Comparison of ENCODE assay signal across 13 cellular contexts in genomic region chr17:1588781-1589585, GRCh38. TPM values are rescaled to one million over a fixed set of nuclear protein-coding genes. Genes with fewer than 3 reads are reported as not detected.
A peak's percentile ranks its signal among the peaks of the same experiment; 100 is the strongest.
DNase-seq lines count a peak whose midpoint lies in the region; ATAC-seq, FAIRE-seq and TF ChIP-seq lines count a peak whose summit lies in the region.
"Had no signal": no experiment of that assay in that cellular context is flagged by ENCODE, and none has a peak within 500 bp of the region (broad histone marks: within the 10 kb centered on the region; RNA-seq: fewer than 3 reads in every experiment).

No MANE protein-coding gene starts in this region.

- TF ChIP-seq CTCF in DND-41 (IDR thresholded peaks at IDR 0.05; ENCODE audit: borderline replicate concordance, extremely low read depth, low read length, poor library complexity, severe bottlenecking) (no peak), OCI-LY1 (IDR thresholded peaks at IDR 0.05; ENCODE audit: low read length) (no peak), fibroblast of mammary gland (conservative IDR thresholded peaks at IDR 0.05; ENCODE audit: control insufficient read depth, insufficient read depth, low read depth, low read length) (no peak), suprapubic skin (IDR thresholded peaks at IDR 0.05) (no peak)

- H3K27ac ChIP-seq in DND-41 (ENCODE audit: low read length), result peak overlapping the region; percentile 38
- peak overlapping the region; percentile 71 for H3K27ac ChIP-seq in OCI-LY1 (ENCODE audit: low read depth, low read length, poor library complexity, severe bottlenecking)
- H3K27ac ChIP-seq in suprapubic skin, result no peak overlapping the region
- H3K27ac ChIP-seq in small intestine (ENCODE audit: low read depth in 1 of 2, low read length in 1 of 2), result no peak overlapping the region
- H3K27ac ChIP-seq: ovary had no signal

- H3K9ac ChIP-seq in DND-41 (ENCODE audit: low read depth, low read length) (no peak overlapping the region; the same call in 1 of the 2 replicates), OCI-LY1 (ENCODE audit: low read length) (no peak overlapping the region)

- H3K36me3 ChIP-seq in DND-41 (ENCODE audit: insufficient read depth, low read length), result peaks cover 66% of the 10 kb centered on the region
- peaks cover 79% of the 10 kb centered on the region for H3K36me3 ChIP-seq in OCI-LY1 (ENCODE audit: insufficient read depth, low read length)
- H3K36me3 ChIP-seq in suprapubic skin, result no peaks in the 10 kb centered on the region
- H3K36me3 ChIP-seq in small intestine (ENCODE audit: control insufficient read depth in 2 of 2, insufficient read depth in 2 of 2, low read length in 2 of 2), result peaks cover 0 to 4% of the 10 kb centered on the region in 2 donors
- H3K36me3 ChIP-seq: ovary had no signal

- H3K4me3 ChIP-seq in DND-41 (ENCODE audit: low read depth in 1 of 2, low read length in 2 of 2), result no peak overlapping the region
- H3K4me3 ChIP-seq in OCI-LY1 (ENCODE audit: low read depth, low read length, poor library complexity, severe bottlenecking), result no peak overlapping the region
- no peak overlapping the region for H3K4me3 ChIP-seq in fibroblast of mammary gland (ENCODE audit: control insufficient read depth, low read depth, low read length)
- no peak overlapping the region for H3K4me3 ChIP-seq in suprapubic skin
- H3K4me3 ChIP-seq in small intestine (ENCODE audit: low read depth in 1 of 2, low read length in 2 of 2), result no peak overlapping the region
- H3K4me3 ChIP-seq: ovary had no signal

- intact Hi-C loops in sciatic nerve (cut with DNase I), result no loop called here

- H2AFZ ChIP-seq in DND-41 (ENCODE audit: low read depth, low read length) (no peak overlapping the region), OCI-LY1 (ENCODE audit: low read length) (no peak overlapping the region)

- no peaks in the 10 kb centered on the region for H3K9me2 ChIP-seq in OCI-LY1 (ENCODE audit: low read depth, low read length)

- 87% methylated on average over 19 of the region's 35 CpGs for WGBS in suprapubic skin
- WGBS in small intestine, 3 donors, result 90 to 93% (median 91%) methylated on average over 35 of the region's 35 CpGs

- no peak for FAIRE-seq in small intestine (lab: Jason Lieb, UNC)
- FAIRE-seq: frontal cortex had no signal

- no peak for DNase-seq in DND-41
- DNase-seq in fibroblast of mammary gland (ENCODE audit: low read depth), result peak; percentile 62
- no peak for DNase-seq in sciatic nerve (ENCODE audit: low spot score)
- no peak for DNase-seq in NCI-H1930 (lab: John Stamatoyannopoulos, UW)
- DNase-seq in NCI-H128 (lab: John Stamatoyannopoulos, UW; ENCODE audit: unreplicated experiment), result no peak
- DNase-seq in suprapubic skin (ENCODE audit: low spot score in 2 of 2), result no peak
- DNase-seq in small intestine, result no peak
- DNase-seq: CD4-positive, CD25-positive, alpha-beta regulatory T cell; NCI-H446; ovary had no signal

- H3K9me3 ChIP-seq in DND-41 (ENCODE audit: insufficient read depth, low read length, severe bottlenecking) (no peaks in the 10 kb centered on the region), OCI-LY1 (ENCODE audit: low read length) (no peaks in the 10 kb centered on the region), suprapubic skin (no peaks in the 10 kb centered on the region), small intestine (ENCODE audit: control insufficient read depth, low read depth) (no peaks in the 10 kb centered on the region)
- H3K9me3 ChIP-seq: ovary had no signal

- H4K20me1 ChIP-seq in DND-41 (ENCODE audit: insufficient read depth, low read length) (no peaks in the 10 kb centered on the region), OCI-LY1 (ENCODE audit: insufficient read depth, low read length) (no peaks in the 10 kb centered on the region)

- no peak for ATAC-seq in DND-41 (ENCODE audit: insufficient read depth, low read depth)
- peak; percentile 14 for ATAC-seq in sciatic nerve
- ATAC-seq: activated CD8-positive, alpha-beta T cell treated with anti-CD3 and anti-CD28 coated beads for 36 hours had no signal

- no peak for TF ChIP-seq POLR2A in suprapubic skin (IDR thresholded peaks at IDR 0.05)

- no peak for TF ChIP-seq EP300 in suprapubic skin (IDR thresholded peaks at IDR 0.05)

- H3K4me1 ChIP-seq in DND-41 (ENCODE audit: insufficient read depth, low read length) (peaks cover 40% of the 10 kb centered on the region), OCI-LY1 (ENCODE audit: insufficient read depth, low read length, severe bottlenecking) (peaks cover 20% of the 10 kb centered on the region), suprapubic skin (peaks cover 20% of the 10 kb centered on the region), small intestine (ENCODE audit: control insufficient read depth in 2 of 2, insufficient read depth in 1 of 2, low read depth in 1 of 2, low read length in 1 of 2) (peaks cover 5 to 23% of the 10 kb centered on the region in 2 donors)

- H3K27me3 ChIP-seq in DND-41 (ENCODE audit: insufficient read depth, low read length, poor library complexity) (no peaks in the 10 kb centered on the region), OCI-LY1 (ENCODE audit: insufficient read depth, low read length) (no peaks in the 10 kb centered on the region), suprapubic skin (no peaks in the 10 kb centered on the region), small intestine (ENCODE audit: control insufficient read depth in 2 of 2, insufficient read depth in 2 of 2, low read length in 2 of 2) (no peaks in the 10 kb centered on the region)
- H3K27me3 ChIP-seq: ovary had no signal

- no peaks in the 10 kb centered on the region for H3F3A ChIP-seq in OCI-LY1 (ENCODE audit: insufficient read depth, low read length)

- H3K4me2 ChIP-seq in DND-41 (ENCODE audit: insufficient read depth, low read length) (no peak overlapping the region), OCI-LY1 (ENCODE audit: low read length) (no peak overlapping the region)

- peaks cover 11% of the 10 kb centered on the region for H3K79me2 ChIP-seq in DND-41 (ENCODE audit: insufficient read depth, low read length)
- no peaks in the 10 kb centered on the region for H3K79me2 ChIP-seq in OCI-LY1 (ENCODE audit: insufficient read depth, low read length)

RNA-seq across cellular contexts. Expression of gene PITPNA, which starts 26.4 kb away (rescaled TPM):
- total RNA-seq in sciatic nerve, result 83.6 TPM
- 10 to 100 TPM; 49.6 to 71.9 (median 61.5) TPM for total RNA-seq in suprapubic skin
- 10 to 100 TPM; 39.8 to 51.2 (median 47.8) TPM for polyA plus RNA-seq in small intestine

RNA-seq across cellular contexts. Expression of gene SLC43A2, which starts 39.7 kb away (rescaled TPM):
- 30.8 TPM for total RNA-seq in sciatic nerve
- 10 to 100 TPM in 2 of 4 donors, 1 to 10 TPM in 2; 4.8 to 11.8 (median 10.6) TPM for total RNA-seq in suprapubic skin
- polyA plus RNA-seq in small intestine, result 10 to 100 TPM in 1 of 3 donors, 1 to 10 TPM in 2; 2.9 to 16.3 (median 3.5) TPM

RNA-seq across cellular contexts. Expression of gene SCARF1, which starts 56.5 kb away (rescaled TPM):
- total RNA-seq in sciatic nerve, result 25.2 TPM
- 10 to 100 TPM in 1 of 4 donors, 1 to 10 TPM in 3; 1.8 to 12.4 (median 4.6) TPM for total RNA-seq in suprapubic skin
- 1 to 10 TPM; 7.7 to 10.0 (median 8.9) TPM for polyA plus RNA-seq in small intestine

Comparison
In these comparisons a context has a peak if more than half of its experiments do, and no peak if none do; other contexts are left out.
1. H3K27ac ChIP-seq: peak in DND-41 (single experiment) and OCI-LY1 (single experiment); none in suprapubic skin (single experiment) and small intestine (0 of 2).